1 cellular context compared by ENCODE assay signal in genomic region chr20:63844384-63845025, GRCh38.
TF ChIP-seq lines count a peak whose summit lies in the region.

No MANE protein-coding gene starts in this region.

TF ChIP-seq in HepG2, 621 proteins besides CTCF, POLR2A, EP300 and RAD21:
- 0 out of 2 replicates have a peak, but pooled peaks have one; percentile 11 for TF ChIP-seq HES4 (CRISPR knock-in tag; IDR thresholded peaks at IDR 0.05; ENCODE audit: borderline replicate concordance)
- no peak for TF ChIP-seq RFX3 (CRISPR knock-in tag; IDR thresholded peaks at IDR 0.05)
- TF ChIP-seq MTA1 (CRISPR knock-in tag; IDR thresholded peaks at IDR 0.05; ENCODE audit: borderline replicate concordance), result no peak
- TF ChIP-seq HNRNPL (IDR thresholded peaks at IDR 0.05; ENCODE audit: low read depth, low read length), result 0 out of 2 replicates have a peak, but pooled peaks have one; percentile 58
- 0 out of 2 replicates have a peak, but pooled peaks have one; percentile 2 for TF ChIP-seq NFYC (CRISPR knock-in tag; IDR thresholded peaks at IDR 0.05)
- no peak for TF ChIP-seq GMEB1 (CRISPR knock-in tag; IDR thresholded peaks at IDR 0.05; ENCODE audit: borderline replicate concordance)
